Comparison of ENCODE assay signal across 8 cellular contexts in genomic region chr13:48094781-48095502, GRCh38. TPM values are rescaled to one million over a fixed set of nuclear protein-coding genes. Genes with fewer than 3 reads are reported as not detected.
A peak's percentile ranks its signal among the peaks of the same experiment; 100 is the strongest.
DNase-seq lines count a peak whose midpoint lies in the region; ATAC-seq and TF ChIP-seq lines count a peak whose summit lies in the region.

Gene MED4, minus strand, starts transcription at chr13:48095104. Its CDS starts 26 bp downstream, at chr13:48095078.

- WGBS in testis, 2 donors = 8 to 16% methylated on average over 25 to 54 of the region's 54 CpGs

- peak within 1 kb of the TSS; percentile 83 to 93 for H3K27ac ChIP-seq in testis

- H3K27me3 ChIP-seq in testis = no peaks in the 10 kb centered on the region

- peak; percentile 88 for DNase-seq in NCI-H1092 (lab: John Stamatoyannopoulos, UW)
- DNase-seq in activated naive CD4-positive, alpha-beta T cell treated with anti-CD3 and anti-CD28 coated beads, Interleukin-2, amount 50 U/mL, for 72 hours (ENCODE audit: low spot score in 2 of 2) = peak; percentile 97 to 100
- peak; percentile 95 for DNase-seq in glomerular visceral epithelial cell (ENCODE audit: extremely low spot score)
- peak; percentile 93 for DNase-seq in omental fat pad (ENCODE audit: low spot score)
- peak; percentile 96 for DNase-seq in testis

- intact Hi-C loops in testis (cut with DNase I; ENCODE audit: low total_unique reads) = no loop called here

- H3K9me3 ChIP-seq in testis = no peaks in the 10 kb centered on the region

- H3K36me3 Mint-ChIP-seq in activated naive CD4-positive, alpha-beta T cell treated with anti-CD3 and anti-CD28 coated beads, Interleukin-2, amount 50 U/mL, for 72 hours = peaks cover 15 to 16% of the 10 kb centered on the region in 2 donors

- peak within 1 kb of the TSS; percentile 88 to 100 for H3K4me3 ChIP-seq in testis

- ATAC-seq in HG02610 (IDR thresholded peaks at IDR 0.05; ENCODE audit: unreplicated experiment) = peak; percentile 93
- ATAC-seq in SK-N-SH treated with all-trans-retinoic acid at 6 μM for 48 hours = peak; percentile 98
- peak; percentile 98 for ATAC-seq in activated naive CD4-positive, alpha-beta T cell treated with anti-CD3 and anti-CD28 coated beads, Interleukin-2, amount 50 U/mL, for 72 hours
- peak; percentile 100 for ATAC-seq in omental fat pad (ENCODE audit: low FRiP score)

- peak within 1 kb of the TSS; percentile 99 to 100 for H3K27ac Mint-ChIP-seq in activated naive CD4-positive, alpha-beta T cell treated with anti-CD3 and anti-CD28 coated beads, Interleukin-2, amount 50 U/mL, for 72 hours

- TF ChIP-seq CTCF in GM12801 (IDR thresholded peaks at IDR 0.05; ENCODE audit: extremely low read depth, insufficient read length) = peak; percentile 62
- peak in 2 of 3 donors; percentile 80 to 98 for TF ChIP-seq CTCF in omental fat pad (IDR thresholded peaks at IDR 0.05)
- TF ChIP-seq CTCF in testis (IDR thresholded peaks at IDR 0.05) = peak; percentile 99 to 100 (median 100)

- H3K36me3 ChIP-seq in testis (ENCODE audit: low read depth, missing control alignments) = no peaks in the 10 kb centered on the region

- no peak for TF ChIP-seq POLR2A in testis (IDR thresholded peaks at IDR 0.05)

- peaks cover 4% of the 10 kb centered on the region in 2 donors for H3K9me3 Mint-ChIP-seq in activated naive CD4-positive, alpha-beta T cell treated with anti-CD3 and anti-CD28 coated beads, Interleukin-2, amount 50 U/mL, for 72 hours

- peaks cover 6% of the 10 kb centered on the region for H3K4me1 ChIP-seq in testis

TF ChIP-seq in SK-N-SH treated with all-trans-retinoic acid at 6 μM for 48 hours, 23 proteins besides CTCF, POLR2A, EP300 and RAD21:
- TF ChIP-seq TCF4 (CRISPR knock-in tag; IDR thresholded peaks at IDR 0.05; ENCODE audit: borderline replicate concordance) (0 out of 2 replicates have a peak, but pooled peaks have one; percentile 18), ARNTL (CRISPR knock-in tag; IDR thresholded peaks at IDR 0.05; ENCODE audit: borderline replicate concordance, low read depth) (no peak), ZNF8 (CRISPR knock-in tag; IDR thresholded peaks at IDR 0.05) (no peak), SNAI2 (CRISPR knock-in tag; IDR thresholded peaks at IDR 0.05) (peak; percentile 80; the same call in 1 of the 2 replicates)

RNA-seq across cellular contexts. Expression of gene MED4, which starts in this region (rescaled TPM):
- total RNA-seq in activated naive CD4-positive, alpha-beta T cell treated with anti-CD3 and anti-CD28 coated beads, Interleukin-2, amount 50 U/mL, for 72 hours = 10 to 100 TPM; 51.5 to 70.4 TPM
- total RNA-seq in omental fat pad (10 to 100 TPM; 27.4 to 42.9 (median 35.0) TPM), testis (10 to 100 TPM; 55.3 to 58.2 TPM)
- polyA plus RNA-seq in testis (ENCODE audit: insufficient read depth, low read depth, low replicate concordance) = 111 TPM

Comparison
In these comparisons a context has a peak if more than half of its experiments do, and no peak if none do; other contexts are left out.
1. Peak in every context shown above with its lines: DNase-seq, ATAC-seq, H3K4me3 ChIP-seq and H3K27ac ChIP-seq.